In the genomic region with DNA sequence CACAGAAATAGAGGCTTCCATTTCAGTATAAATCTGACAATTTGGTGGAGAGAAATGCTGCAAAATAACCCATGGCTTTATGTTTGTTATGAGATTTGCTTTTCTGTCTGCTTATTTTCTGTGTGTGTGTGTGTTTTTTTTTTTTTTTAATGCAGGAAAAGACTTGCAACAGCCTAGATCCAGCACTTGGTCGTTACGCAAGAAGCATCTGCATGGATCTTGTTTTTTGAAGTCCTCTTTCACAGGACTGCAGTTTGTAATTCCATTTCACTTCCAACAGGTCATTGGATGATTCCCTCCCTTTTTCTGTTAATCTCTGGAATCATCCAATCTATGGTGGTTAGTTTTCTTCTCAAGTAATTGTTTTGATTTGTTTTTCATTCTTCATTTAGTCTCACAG, we compare ENCODE assay signal across 20 cellular contexts.
"Had no signal": no experiment of that assay in that cellular context is flagged by ENCODE, and none has a peak within 500 bp of the region (broad histone marks: within the 10 kb centered on the region; RNA-seq: fewer than 3 reads in every experiment).

No MANE protein-coding gene starts in this region.

- H3K27me3 ChIP-seq: cardiac muscle cell, tibial artery had no signal

- H3K27ac ChIP-seq: cardiac muscle cell, lower lobe of right lung, tibial artery, VCaP had no signal

- H3K9ac ChIP-seq: SK-N-SH had no signal

- H3K9me3 ChIP-seq: lower lobe of right lung, SK-N-SH, tibial artery had no signal

- H3K4me3 ChIP-seq: cardiac muscle cell, lower lobe of right lung, tibial artery had no signal

- DNase-seq: activated CD4-positive, alpha-beta T cell treated with anti-CD3 and anti-CD28 coated beads, Interleukin-2, amount 10 ng/mL, durations not matched to agents 7 days and 5 days; activated CD8-positive, alpha-beta memory T cell treated with anti-CD3 and anti-CD28 coated beads, Interleukin-2, amount 10 ng/mL, durations not matched to agents 7 days and 5 days; activated CD8-positive, alpha-beta T cell treated with anti-CD3 and anti-CD28 coated beads for 36 hours; activated gamma-delta T cell; amniotic stem cell; dermis blood vessel endothelial cell; effector CD8-positive, alpha-beta T cell; kidney; lower lobe of right lung; naive thymus-derived CD4-positive, alpha-beta T cell; SK-N-SH; stimulated activated CD4-positive, alpha-beta T cell treated with anti-CD3 and anti-CD28 coated beads, Interleukin-12 subunit alpha, Interleukin-12 subunit beta, amount 100 ng/mL, for 4 hours; substantia nigra; tibial artery had no signal

- H3K4me1 Mint-ChIP-seq: activated CD4-positive, alpha-beta T cell treated with anti-CD3 and anti-CD28 coated beads, Interleukin-2, amount 10 ng/mL, durations not matched to agents 7 days and 5 days; activated CD8-positive, alpha-beta memory T cell treated with anti-CD3 and anti-CD28 coated beads, Interleukin-2, amount 10 ng/mL, durations not matched to agents 7 days and 5 days; activated naive CD4-positive, alpha-beta T cell treated with anti-CD3 and anti-CD28 coated beads, Interleukin-2, amount 50 U/mL, for 24 hours; naive thymus-derived CD4-positive, alpha-beta T cell had no signal

- H3K27ac Mint-ChIP-seq: activated CD4-positive, alpha-beta T cell treated with anti-CD3 and anti-CD28 coated beads, Interleukin-2, amount 10 ng/mL, durations not matched to agents 7 days and 5 days; activated CD8-positive, alpha-beta memory T cell treated with anti-CD3 and anti-CD28 coated beads, Interleukin-2, amount 10 ng/mL, durations not matched to agents 7 days and 5 days; activated CD8-positive, alpha-beta T cell treated with anti-CD3 and anti-CD28 coated beads for 36 hours; activated naive CD4-positive, alpha-beta T cell treated with anti-CD3 and anti-CD28 coated beads, Interleukin-2, amount 50 U/mL, for 24 hours; activated T-helper 1 cell treated with anti-CD3 and anti-CD28 coated beads, Interleukin-12 subunit alpha, Interleukin-12 subunit beta, Interleukin-2, Interleukin-4 antibody, amounts not matched to agents 30 ng/mL and 10 ng/mL and 1 ng/mL, durations not matched to agents 14 hours and 24 hours and 36 hours; naive thymus-derived CD4-positive, alpha-beta T cell; stimulated activated naive CD8-positive, alpha-beta T cell treated with anti-CD3 and anti-CD28 coated beads, Interleukin-15, Interleukin-2, amounts not matched to agents 100 ng/mL and 50 ng/mL, for 24 hours; T-helper 2 cell treated with Interferon-gamma antibody and Interleukin-4, amounts not matched to agents 5 μg/mL and 100 μg/mL, for 36 hours had no signal

- H3K9me3 Mint-ChIP-seq: activated CD4-positive, alpha-beta T cell treated with anti-CD3 and anti-CD28 coated beads, Interleukin-2, amount 10 ng/mL, durations not matched to agents 7 days and 5 days; activated CD8-positive, alpha-beta T cell treated with anti-CD3 and anti-CD28 coated beads for 36 hours; activated naive CD4-positive, alpha-beta T cell treated with anti-CD3 and anti-CD28 coated beads, Interleukin-2, amount 50 U/mL, for 24 hours; activated T-helper 1 cell treated with anti-CD3 and anti-CD28 coated beads, Interleukin-12 subunit alpha, Interleukin-12 subunit beta, Interleukin-2, Interleukin-4 antibody, amounts not matched to agents 30 ng/mL and 10 ng/mL and 1 ng/mL, durations not matched to agents 14 hours and 24 hours and 36 hours; naive thymus-derived CD4-positive, alpha-beta T cell; stimulated activated naive CD8-positive, alpha-beta T cell treated with anti-CD3 and anti-CD28 coated beads, Interleukin-15, Interleukin-2, amounts not matched to agents 100 ng/mL and 50 ng/mL, for 24 hours; T-helper 2 cell treated with Interferon-gamma antibody and Interleukin-4, amounts not matched to agents 5 μg/mL and 100 μg/mL, for 36 hours had no signal

- H3K36me3 Mint-ChIP-seq: activated CD8-positive, alpha-beta memory T cell treated with anti-CD3 and anti-CD28 coated beads, Interleukin-2, amount 10 ng/mL, durations not matched to agents 7 days and 5 days; activated naive CD4-positive, alpha-beta T cell treated with anti-CD3 and anti-CD28 coated beads, Interleukin-2, amount 50 U/mL, for 24 hours had no signal

- H3K36me3 ChIP-seq: cardiac muscle cell had no signal

- H3K4me3 Mint-ChIP-seq: activated CD4-positive, alpha-beta T cell treated with anti-CD3 and anti-CD28 coated beads, Interleukin-2, amount 10 ng/mL, durations not matched to agents 7 days and 5 days; activated CD8-positive, alpha-beta memory T cell treated with anti-CD3 and anti-CD28 coated beads, Interleukin-2, amount 10 ng/mL, durations not matched to agents 7 days and 5 days; activated CD8-positive, alpha-beta T cell treated with anti-CD3 and anti-CD28 coated beads for 36 hours; activated naive CD4-positive, alpha-beta T cell treated with anti-CD3 and anti-CD28 coated beads, Interleukin-2, amount 50 U/mL, for 24 hours; activated T-helper 1 cell treated with anti-CD3 and anti-CD28 coated beads, Interleukin-12 subunit alpha, Interleukin-12 subunit beta, Interleukin-2, Interleukin-4 antibody, amounts not matched to agents 30 ng/mL and 10 ng/mL and 1 ng/mL, durations not matched to agents 14 hours and 24 hours and 36 hours; naive thymus-derived CD4-positive, alpha-beta T cell; stimulated activated naive CD8-positive, alpha-beta T cell treated with anti-CD3 and anti-CD28 coated beads, Interleukin-15, Interleukin-2, amounts not matched to agents 100 ng/mL and 50 ng/mL, for 24 hours; T-helper 2 cell treated with Interferon-gamma antibody and Interleukin-4, amounts not matched to agents 5 μg/mL and 100 μg/mL, for 36 hours had no signal

- H3K27me3 Mint-ChIP-seq: activated CD4-positive, alpha-beta T cell treated with anti-CD3 and anti-CD28 coated beads, Interleukin-2, amount 10 ng/mL, durations not matched to agents 7 days and 5 days; activated CD8-positive, alpha-beta memory T cell treated with anti-CD3 and anti-CD28 coated beads, Interleukin-2, amount 10 ng/mL, durations not matched to agents 7 days and 5 days; activated CD8-positive, alpha-beta T cell treated with anti-CD3 and anti-CD28 coated beads for 36 hours; activated naive CD4-positive, alpha-beta T cell treated with anti-CD3 and anti-CD28 coated beads, Interleukin-2, amount 50 U/mL, for 24 hours; naive thymus-derived CD4-positive, alpha-beta T cell; stimulated activated naive CD8-positive, alpha-beta T cell treated with anti-CD3 and anti-CD28 coated beads, Interleukin-15, Interleukin-2, amounts not matched to agents 100 ng/mL and 50 ng/mL, for 24 hours had no signal

- H3K4me2 ChIP-seq: SK-N-SH had no signal
